23 cellular contexts compared by ENCODE assay signal in genomic region chr1:22290611-22291010, GRCh38.
DNase-seq lines count a peak whose midpoint lies in the region; ATAC-seq and TF ChIP-seq lines count a peak whose summit lies in the region.
"Had no signal": no experiment of that assay in that cellular context is flagged by ENCODE, and none has a peak within 500 bp of the region (broad histone marks: within the 10 kb centered on the region; RNA-seq: fewer than 3 reads in every experiment).

No MANE protein-coding gene starts in this region.

- H3K4me1 ChIP-seq in endodermal cell (ENCODE audit: control insufficient read depth, insufficient read depth, low read length) (peaks cover 4% of the 10 kb centered on the region), left lung (no peaks in the 10 kb centered on the region)

- H3K27ac Mint-ChIP-seq in endodermal cell, result no peak overlapping the region
- H3K27ac Mint-ChIP-seq: CD4-positive, alpha-beta T cell had no signal

- no peaks in the 10 kb centered on the region for H3K9me3 ChIP-seq in endodermal cell (ENCODE audit: control insufficient read depth, low read length)
- H3K9me3 ChIP-seq in left lung, result peaks cover 0 to 7% of the 10 kb centered on the region in 2 donors

- TF ChIP-seq CTCF in endodermal cell (conservative IDR thresholded peaks at IDR 0.05) (no peak), left lung (IDR thresholded peaks at IDR 0.05) (no peak)

- H3K4me3 ChIP-seq in H7 (ENCODE audit: insufficient read depth, low read depth, low read length), result no peak overlapping the region
- H3K4me3 ChIP-seq in endodermal cell (ENCODE audit: low read length), result no peak overlapping the region
- H3K4me3 ChIP-seq in left lung, result no peak overlapping the region
- H3K4me3 ChIP-seq: BLaER1 treated with 17β-estradiol and CSF1 and Interleukin-3, amounts not matched to agents 10 nM and 100 nM had no signal

- peaks cover 2% of the 10 kb centered on the region for H3K27me3 Mint-ChIP-seq in endodermal cell (ENCODE audit: insufficient read depth)

- 89 to 90% methylated on average over 7 to 8 of the region's 9 CpGs for WGBS in endodermal cell (ENCODE audit: insufficient coverage in 1 of 2, insufficient read length in 1 of 2), 2 experiments

- H3K36me3 ChIP-seq in H7 (replicated peaks; ENCODE audit: control insufficient read depth, insufficient read depth, low read length), result no peaks in the 10 kb centered on the region
- no peaks in the 10 kb centered on the region for H3K36me3 ChIP-seq in endodermal cell (ENCODE audit: control insufficient read depth, insufficient read depth, low read length)
- H3K36me3 ChIP-seq in left lung, result no peaks in the 10 kb centered on the region
- H3K36me3 ChIP-seq: BLaER1 treated with 17β-estradiol and CSF1 and Interleukin-3, amounts not matched to agents 10 nM and 100 nM had no signal

- H3K4me1 Mint-ChIP-seq in endodermal cell, result no peaks in the 10 kb centered on the region

- H3K9me3 Mint-ChIP-seq in endodermal cell, result peaks cover 6% of the 10 kb centered on the region
- H3K9me3 Mint-ChIP-seq: CD4-positive, alpha-beta T cell had no signal

- H3K27me3 ChIP-seq in H7 (ENCODE audit: control insufficient read depth, insufficient read depth, low read length) (no peaks in the 10 kb centered on the region), endodermal cell (ENCODE audit: control insufficient read depth, insufficient read depth, low read length, poor library complexity, severe bottlenecking) (no peaks in the 10 kb centered on the region), left lung (peaks cover 0 to 5% of the 10 kb centered on the region in 2 donors)
- H3K27me3 ChIP-seq: BLaER1 treated with 17β-estradiol and CSF1 and Interleukin-3, amounts not matched to agents 10 nM and 100 nM had no signal

- intact Hi-C loops in left lung (cut with DNase I), result no loop called here

- ATAC-seq in left lung, result no peak
- ATAC-seq: HCT116, Panc1 had no signal

- H3K36me3 Mint-ChIP-seq in endodermal cell (ENCODE audit: low read depth), result no peaks in the 10 kb centered on the region

- DNase-seq in H7 (peak; percentile 24), ecto neural progenitor cell (ENCODE audit: low spot score) (peak; percentile 28), myocyte (ENCODE audit: low read depth) (peak; percentile 39), ureter (ENCODE audit: low spot score) (peak; percentile 36), endodermal cell (no peak), left lung (no peak)
- no peak for DNase-seq in stimulated activated CD4-positive, alpha-beta T cell treated with anti-CD3 and anti-CD28 coated beads, Interleukin-12 subunit alpha, Interleukin-12 subunit beta, amount 100 ng/mL, for 4 hours
- DNase-seq: AML-193; CD4-positive, alpha-beta T cell; IMR-90; KG1; MM.1S; NCI-H1048; NCI-H1417 treated with DMSO at 0.1 percent for 48 hours; NCI-H1694 treated with DMSO at 0.1 percent for 48 hours; NCI-H2081; NCI-H2227 treated with DMSO at 0.1 percent for 48 hours; NCI-H526 treated with DMSO at 0.1 percent for 48 hours; SHP77 had no signal

- H3K9ac ChIP-seq in endodermal cell (ENCODE audit: extremely low read depth, low read length, poor library complexity, severe bottlenecking), result no peak overlapping the region
- H3K9ac ChIP-seq: BLaER1 treated with 17β-estradiol and CSF1 and Interleukin-3, amounts not matched to agents 10 nM and 100 nM had no signal

- no peak overlapping the region for H3K27ac ChIP-seq in endodermal cell (ENCODE audit: low read depth, low read length)
- H3K27ac ChIP-seq in left lung, result no peak overlapping the region
- H3K27ac ChIP-seq: BLaER1 treated with 17β-estradiol and CSF1 and Interleukin-3, amounts not matched to agents 10 nM and 100 nM; RWPE1 had no signal

- H3K4me3 Mint-ChIP-seq in endodermal cell, result no peak overlapping the region
- H3K4me3 Mint-ChIP-seq: CD4-positive, alpha-beta T cell had no signal

Comparison
In these comparisons a context has a peak if more than half of its experiments do, and no peak if none do; other contexts are left out.
1. DNase-seq: peak in H7 (single experiment), ecto neural progenitor cell (single experiment), myocyte (single experiment) and ureter (single experiment); none in stimulated activated CD4-positive, alpha-beta T cell treated with anti-CD3 and anti-CD28 coated beads, Interleukin-12 subunit alpha, Interleukin-12 subunit beta, amount 100 ng/mL, for 4 hours (single experiment), endodermal cell (single experiment) and left lung (0 of 2).